8 cellular contexts compared by ENCODE assay signal in genomic region chr13:114130708-114131580, GRCh38. TPM values are rescaled to one million over a fixed set of nuclear protein-coding genes. Genes with fewer than 3 reads are reported as not detected.
A peak's percentile ranks its signal among the peaks of the same experiment; 100 is the strongest.
DNase-seq lines count a peak whose midpoint lies in the region; ATAC-seq and TF ChIP-seq lines count a peak whose summit lies in the region.

No MANE protein-coding gene starts in this region.

- H3K4me1 ChIP-seq in left ventricle myocardium inferior = peaks cover 70% of the 10 kb centered on the region
- peaks cover 5% of the 10 kb centered on the region for H3K4me1 ChIP-seq in prostate gland (replicated peaks)

- H3K27ac ChIP-seq in SK-N-MC (no peak overlapping the region), left ventricle myocardium inferior (replicated peaks) (peak overlapping the region; percentile 83), prostate gland (peak overlapping the region; percentile 61 to 69)

- 7% methylated on average over 34 of the region's 35 CpGs for WGBS in prostate gland

- intact Hi-C loops in left ventricle myocardium inferior (cut with micrococcal nuclease) (no loop called here), prostate gland (cut with DNase I) (loop anchor here (10.0 kb wide), 1 partner anchor 156 kb away; the partner anchor contains the start of gene C13orf46)

- no peak for ATAC-seq in HG02870 (IDR thresholded peaks at IDR 0.05; ENCODE audit: unreplicated experiment)

- no peaks in the 10 kb centered on the region for H3K9me3 ChIP-seq in SK-N-MC (ENCODE audit: low read depth, low read length)
- no peaks in the 10 kb centered on the region for H3K9me3 ChIP-seq in left ventricle myocardium inferior (replicated peaks)
- no peaks in the 10 kb centered on the region for H3K9me3 ChIP-seq in prostate gland

- peak; percentile 97 for DNase-seq in ELR (ENCODE audit: low read depth)
- DNase-seq in HT-29 (ENCODE audit: low spot score) = peak; percentile 73
- DNase-seq in SK-N-MC (ENCODE audit: low read depth, low spot score) = peak; percentile 87
- DNase-seq in anterior cingulate cortex (lab: John Stamatoyannopoulos, UW) = peak in 34 of 58 donors; percentile 24 to 81 (median 54)
- DNase-seq in left ventricle myocardium inferior = peak; percentile 55
- no peak for DNase-seq in prostate gland (ENCODE audit: low spot score)
- no peak for DNase-seq in NCI-H1930 (lab: John Stamatoyannopoulos, UW)

- H3K27me3 ChIP-seq in left ventricle myocardium inferior (ENCODE audit: low read depth) = no peaks in the 10 kb centered on the region
- no peaks in the 10 kb centered on the region for H3K27me3 ChIP-seq in prostate gland (replicated peaks; ENCODE audit: insufficient read depth)

- H3K4me3 ChIP-seq in SK-N-MC (peak overlapping the region; percentile 86), left ventricle myocardium inferior (peak overlapping the region; percentile 98), prostate gland (peak overlapping the region; percentile 60 to 79)

- H3K36me3 ChIP-seq in SK-N-MC (ENCODE audit: insufficient read depth, low read length) = no peaks in the 10 kb centered on the region
- H3K36me3 ChIP-seq in left ventricle myocardium inferior = no peaks in the 10 kb centered on the region
- H3K36me3 ChIP-seq in prostate gland = no peaks in the 10 kb centered on the region

- TF ChIP-seq POLR2A in prostate gland (IDR thresholded peaks at IDR 0.05) = no peak

- TF ChIP-seq CTCF in left ventricle myocardium inferior (IDR thresholded peaks at IDR 0.05; ENCODE audit: borderline replicate concordance) (no peak), prostate gland (IDR thresholded peaks at IDR 0.05) (no peak)

- no peak overlapping the region for H3K9ac ChIP-seq in SK-N-MC (ENCODE audit: insufficient read length)

RNA-seq across cellular contexts. Expression of gene RASA3, which starts 1.5 kb away (rescaled TPM):
- total RNA-seq in HT-29 (2014; rRNA removed; shearing (Covaris generic)) = 24.9 and 25.1 TPM in 2 replicates
- total RNA-seq in left ventricle myocardium inferior = 9.5 TPM
- 10 to 100 TPM in 1 of 2 donors, 1 to 10 TPM in 1; 8.6 to 12.5 TPM for total RNA-seq in prostate gland

RNA-seq across cellular contexts. Expression of gene CFAP97D2, which starts 48.1 kb away (rescaled TPM):
- total RNA-seq in HT-29 (2014; rRNA removed; shearing (Covaris generic)) = not detected in 2 replicates
- total RNA-seq in left ventricle myocardium inferior = not detected
- total RNA-seq in prostate gland = under 1 TPM in 1 of 2 donors, not detected in 1; 0.62 TPM

Comparison
In these comparisons a context has a peak if more than half of its experiments do, and no peak if none do; other contexts are left out.
1. DNase-seq: peak in ELR (single experiment), HT-29 (single experiment), SK-N-MC (single experiment), anterior cingulate cortex (34 of 58) and left ventricle myocardium inferior (single experiment); none in prostate gland (single experiment) and NCI-H1930 (0 of 2).
2. Peak in every context shown above with its lines, with median percentiles within 50 percentile points of each other: H3K4me3 ChIP-seq.